In the genomic region with DNA sequence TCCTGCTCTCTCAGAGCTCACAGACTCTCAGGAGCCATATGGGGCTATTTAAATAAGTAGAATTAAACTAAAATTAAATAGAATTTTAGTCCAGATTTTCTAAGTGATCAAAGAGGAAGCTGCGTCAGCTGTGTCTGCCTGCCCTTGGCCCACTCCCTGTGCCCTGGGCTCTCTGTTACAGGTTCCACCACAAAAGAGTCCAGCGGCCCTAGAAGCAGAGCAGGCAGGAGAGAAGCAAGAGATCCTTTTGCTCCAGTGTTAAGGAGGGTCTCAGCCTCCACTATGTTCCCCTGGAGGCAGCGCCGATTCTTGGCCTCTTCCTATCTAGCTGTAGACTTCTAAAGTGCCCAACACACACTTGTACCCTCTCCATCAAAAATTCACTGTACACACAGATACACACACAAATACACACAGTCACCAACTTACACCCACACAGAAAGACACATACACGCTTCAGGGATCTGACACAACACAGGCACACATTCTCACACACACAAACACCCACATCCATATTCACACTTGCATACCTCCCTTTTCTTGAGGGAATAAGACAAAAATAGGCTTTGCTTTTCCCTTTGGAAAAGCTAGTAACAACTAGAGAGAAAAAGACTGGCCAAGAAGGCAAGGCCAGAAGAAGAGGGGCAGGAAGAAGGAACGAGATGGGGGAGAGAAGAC, we compare ENCODE assay signal across 10 cellular contexts. TPM values are rescaled to one million over a fixed set of nuclear protein-coding genes. Genes with fewer than 3 reads are reported as not detected.
DNase-seq lines count a peak whose midpoint lies in the region; ATAC-seq, FAIRE-seq and TF ChIP-seq lines count a peak whose summit lies in the region.
"Had no signal": no experiment of that assay in that cellular context is flagged by ENCODE, and none has a peak within 500 bp of the region (broad histone marks: within the 10 kb centered on the region; RNA-seq: fewer than 3 reads in every experiment).

No MANE protein-coding gene starts in this region.

- in situ Hi-C loops in K562 (cut with MboI), result no loop called here

- no peaks in the 10 kb centered on the region for H3K27me3 ChIP-seq in ACC112 (ENCODE audit: insufficient read depth, low read length)
- H3K27me3 ChIP-seq in K562 (ENCODE audit: control insufficient read depth in 2 of 2, insufficient read depth in 2 of 2, low read length in 2 of 2), result no peaks in the 10 kb centered on the region
- no peaks in the 10 kb centered on the region for H3K27me3 ChIP-seq in Caco-2 (replicated peaks; ENCODE audit: control insufficient read depth, insufficient read depth, low read length)

- TF ChIP-seq EP300 in K562 (IDR thresholded peaks at IDR 0.05; ENCODE audit: low read length), result no peak

- H3K36me3 Mint-ChIP-seq in naive B cell, result no peaks in the 10 kb centered on the region
- no peaks in the 10 kb centered on the region for H3K36me3 Mint-ChIP-seq in Caco-2 (ENCODE audit: insufficient read depth, unreplicated experiment)

- TF ChIP-seq CTCF in HEK293 (tag by site-specific recombination; IDR thresholded peaks at IDR 0.05), result no peak
- TF ChIP-seq CTCF in K562 (IDR thresholded peaks at IDR 0.05 in 2 of 3, conservative IDR thresholded peaks at IDR 0.05 in 1 of 3; ENCODE audit: insufficient read depth in 2 of 3, low read depth in 1 of 3, low read length in 3 of 3), result no peak
- TF ChIP-seq CTCF in foreskin fibroblast (IDR thresholded peaks at IDR 0.05; ENCODE audit: low read depth, low read length), result no peak
- no peak for TF ChIP-seq CTCF in Caco-2 (IDR thresholded peaks at IDR 0.05; ENCODE audit: insufficient read depth in 1 of 2, low read depth in 1 of 2, low read length in 1 of 2, severe bottlenecking in 1 of 2, unreplicated experiment in 1 of 2)

- BruUV-seq in K562 (replicated peaks; lab: Mats Ljungman, UMichigan) (no TSS peak), Caco-2 (replicated peaks; lab: Mats Ljungman, UMichigan) (no TSS peak)

- CTCF ChIA-PET in HEK293 (lab: Yijun Ruan, JAX) (interaction anchor here (0.5 to 2.3 kb wide), 4 partner anchors 30 to 555 kb away, joined by 3 to 6 read pairs (median 4); no protein-coding TSS in a partner anchor), K562 (lab: Yijun Ruan, JAX; ENCODE audit: low intra/inter-chr PET ratio) (no interaction called here), Caco-2 (lab: Charles Lee) (interaction anchor here (0.6 kb wide), 1 partner anchor 10 kb away, joined by 4 read pairs; no protein-coding TSS in a partner anchor)

- TF ChIP-seq POLR2A in K562 (conservative IDR thresholded peaks at IDR 0.05), result no peak

- H3K27me3 Mint-ChIP-seq in naive B cell (no peaks in the 10 kb centered on the region), Caco-2 (ENCODE audit: insufficient read depth, unreplicated experiment) (no peaks in the 10 kb centered on the region)

- no peaks in the 10 kb centered on the region for H3K9me1 ChIP-seq in K562 (ENCODE audit: control insufficient read depth, insufficient read depth, low read length)

- intact Hi-C loops in K562 (cut with micrococcal nuclease) (loop anchor here (10.0 kb wide), 1 partner anchor 602 kb away; no protein-coding TSS in a partner anchor), Caco-2 (cut with micrococcal nuclease; ENCODE audit: unreplicated experiment) (no loop called here)

- H3K4me3 Mint-ChIP-seq in naive B cell (peak overlapping the region; percentile 6 to 67 (median 55)), Caco-2 (ENCODE audit: unreplicated experiment) (no peak overlapping the region)

- H3K36me3 ChIP-seq in ACC112 (ENCODE audit: insufficient read depth, low read length) (no peaks in the 10 kb centered on the region), HEK293 (ENCODE audit: control insufficient read depth in 2 of 2, insufficient read depth in 1 of 2, low read length in 2 of 2) (no peaks in the 10 kb centered on the region), K562 (ENCODE audit: control insufficient read depth, insufficient read depth, low read length) (no peaks in the 10 kb centered on the region), Caco-2 (ENCODE audit: control insufficient read depth, insufficient read depth, low read length) (no peaks in the 10 kb centered on the region)

- TF ChIP-seq RAD21 in K562 (CRISPR knock-in tag; conservative IDR thresholded peaks at IDR 0.05 in 1 of 2, IDR thresholded peaks at IDR 0.05 in 1 of 2), result no peak

- no peak overlapping the region for H3K4me2 ChIP-seq in K562 (ENCODE audit: insufficient read depth, low read length)

- FAIRE-seq in K562 (lab: Jason Lieb, UNC), result no peak

- peak overlapping the region; percentile 63; the same call in 1 of the 2 replicates for H3K27ac ChIP-seq in ACC112 (ENCODE audit: low read depth, low read length)
- no peak overlapping the region for H3K27ac ChIP-seq in HEK293 (ENCODE audit: extremely low read depth, low read depth, low read length)
- no peak overlapping the region for H3K27ac ChIP-seq in K562 (ENCODE audit: extremely low read depth, low read depth, low read length)

- H3K9me3 Mint-ChIP-seq in naive B cell, result no peaks in the 10 kb centered on the region
- H3K9me3 Mint-ChIP-seq in Caco-2 (ENCODE audit: unreplicated experiment), result no peaks in the 10 kb centered on the region

- H4K20me1 ChIP-seq in K562 (replicated peaks; ENCODE audit: control insufficient read depth, insufficient read depth, low read length), result no peaks in the 10 kb centered on the region

- H3K4me1 Mint-ChIP-seq in naive B cell (peaks cover 40 to 67% (median 52%) of the 10 kb centered on the region in 3 donors), Caco-2 (ENCODE audit: low read depth, unreplicated experiment) (peaks cover 15% of the 10 kb centered on the region)

- H3K4me3 ChIP-seq in ACC112 (ENCODE audit: low read depth, low read length) (no peak overlapping the region), HEK293 (ENCODE audit: low read depth, low read length) (no peak overlapping the region), K562 (no peak overlapping the region), foreskin fibroblast (ENCODE audit: low read depth in 1 of 2, low read length in 2 of 2) (no peak overlapping the region), Caco-2 (ENCODE audit: low read depth, low read length) (no peak overlapping the region)

- POLR2A ChIA-PET in HEK293 (lab: Yijun Ruan, JAX), result no interaction called here
- POLR2A ChIA-PET in K562 (lab: Yijun Ruan, JAX), result interaction anchor here (0.6 to 1.5 kb wide), 3 partner anchors 10 to 98 kb away, joined by 3 to 6 read pairs (median 3); no protein-coding TSS in a partner anchor
- POLR2A ChIA-PET in Caco-2 (lab: Charles Lee), result no interaction called here

- H3K9ac ChIP-seq in K562 (ENCODE audit: insufficient read depth in 1 of 2, low read depth in 2 of 2, low read length in 2 of 2), result peak overlapping the region in 1 of 2 experiments; percentile 19; a peak in 1 of 4 replicates

- H2AFZ ChIP-seq in ACC112 (ENCODE audit: low read length, unreplicated experiment) (no peak overlapping the region), K562 (ENCODE audit: low read depth, low read length) (peak overlapping the region; percentile 57)

- 44% methylated on average over 6 of the region's 6 CpGs for WGBS in K562 (ENCODE audit: insufficient coverage, low coverage, missing lambda C conversion rate)

- ATAC-seq in K562, result no peak
- no peak for ATAC-seq in naive B cell (ENCODE audit: low read depth in 2 of 2)

- peaks cover 36% of the 10 kb centered on the region for H3K4me1 ChIP-seq in ACC112 (ENCODE audit: control insufficient read depth, insufficient read depth, low read length, unreplicated experiment)
- peaks cover 6% of the 10 kb centered on the region; the same call in 1 of the 2 replicates for H3K4me1 ChIP-seq in HEK293 (ENCODE audit: control insufficient read depth, insufficient read depth, low read length)
- peaks cover 9 to 11% of the 10 kb centered on the region in 2 experiments; a peak in 4 of 5 replicates for H3K4me1 ChIP-seq in K562 (replicated peaks in 1 of 2; ENCODE audit: control insufficient read depth in 2 of 2, insufficient read depth in 2 of 2, low read length in 2 of 2)
- H3K4me1 ChIP-seq in Caco-2, result peaks cover 11% of the 10 kb centered on the region; the same call in 1 of the 2 replicates

- peaks cover 3% of the 10 kb centered on the region for H3K79me2 ChIP-seq in ACC112 (ENCODE audit: control insufficient read depth, insufficient read depth, low read length, unreplicated experiment)
- peaks cover 10% of the 10 kb centered on the region for H3K79me2 ChIP-seq in K562 (ENCODE audit: control insufficient read depth, insufficient read depth, low read length)

- H3K27ac Mint-ChIP-seq in naive B cell (peak overlapping the region; percentile 35 to 92 (median 85)), Caco-2 (ENCODE audit: unreplicated experiment) (no peak overlapping the region)

- no peak for DNase-seq in K562 (ENCODE audit: extremely low read depth in 1 of 4, low spot score in 3 of 4)
- no peak for DNase-seq in naive B cell
- no peak for DNase-seq in stimulated activated naive CD4-positive, alpha-beta T cell (lab: John Stamatoyannopoulos, UW)
- DNase-seq in NCI-H2196 (lab: John Stamatoyannopoulos, UW; ENCODE audit: unreplicated experiment), result no peak
- no peak for DNase-seq in foreskin fibroblast
- DNase-seq in Caco-2, result no peak
- DNase-seq: DMS153, NCI-H2227 treated with DMSO at 0.1 percent for 48 hours had no signal

- no peaks in the 10 kb centered on the region for H3K9me3 ChIP-seq in HEK293 (ENCODE audit: control insufficient read depth, insufficient read depth, low read depth, low read length)
- no peaks in the 10 kb centered on the region for H3K9me3 ChIP-seq in K562 (replicated peaks; ENCODE audit: control insufficient read depth, insufficient read depth, low read depth, low read length)
- no peaks in the 10 kb centered on the region for H3K9me3 ChIP-seq in Caco-2

RNA-seq across cellular contexts. Expression of a gene that starts 5.5 kb away (rescaled TPM):
- 107 and 139 TPM in 2 replicates for total RNA-seq in K562 (2011; cell fraction: chromatin; rRNA removed; ENCODE audit: low replicate concordance)
- 57.9 and 62.4 TPM in 2 replicates for total RNA-seq in K562 (2011; cell fraction: nucleolus; rRNA removed)
- total RNA-seq in K562 (2011; cell fraction: nucleoplasm; rRNA removed), result 79.0 and 111 TPM in 2 replicates
- total RNA-seq in K562 (2014; rRNA removed) (40.5 and 41.2 TPM in 2 replicates), K562 (2014; rRNA removed; fragmentation: Illumina TruSeq; extraction: Trizol) (13.9 and 18.4 TPM in 2 replicates), K562 (2015; rRNA removed; fragmentation: Illumina TruSeq; extraction: Trizol) (24.1 and 24.5 TPM in 2 replicates), K562 (2021) (41.0 and 42.6 TPM in 2 replicates), Caco-2 (2022) (62.7 and 65.7 TPM in 2 replicates)
- polyA plus RNA-seq in K562 (2011; rRNA removed) (26.9 and 35.4 TPM in 2 replicates), K562 (2014; fragmentation: Illumina TruSeq; extraction: Trizol) (25.3 and 26.4 TPM in 2 replicates), K562 (2014; fragmentation: Nextera tagmentation; extraction: Ambion mirVana) (under 1 TPM; 0.46 to 0.99 TPM), K562 (2014; rRNA removed) (24.6 and 33.5 TPM in 2 replicates), naive B cell (ENCODE audit: low read depth in 6 of 6) (10 to 100 TPM; 36.2 to 68.2 (median 55.5) TPM)
- polyA plus RNA-seq in K562 (2011; cell fraction: cytosol; rRNA removed), result 23.2 and 26.3 TPM in 2 replicates
- polyA plus RNA-seq in K562 (2011; cell fraction: nucleus; rRNA removed), result 43.5 and 44.0 TPM in 2 replicates
- 37.0 and 57.9 TPM in 2 replicates for polyA plus RNA-seq in K562 (2012)
- polyA minus RNA-seq in K562 (2011; rRNA and poly(A)+ RNA removed), result 50.2 and 55.3 TPM in 2 replicates
- 31.5 and 54.0 TPM in 2 replicates for polyA minus RNA-seq in K562 (2011; cell fraction: cytosol; rRNA and poly(A)+ RNA removed)
- 33.0 and 56.4 TPM in 2 replicates for polyA minus RNA-seq in K562 (2011; cell fraction: nucleus; rRNA and poly(A)+ RNA removed)
